In genomic region chr12:31324116-31324844, GRCh38 we compare ENCODE assay signal across 8 cellular contexts. TPM values are rescaled to one million over a fixed set of nuclear protein-coding genes. Genes with fewer than 3 reads are reported as not detected.
A peak's percentile ranks its signal among the peaks of the same experiment; 100 is the strongest.
DNase-seq lines count a peak whose midpoint lies in the region; ATAC-seq and TF ChIP-seq lines count a peak whose summit lies in the region.

No MANE protein-coding gene starts in this region.

- ATAC-seq in HCT116 (peak; percentile 57), HG03469 (IDR thresholded peaks at IDR 0.05; ENCODE audit: unreplicated experiment) (no peak)

- CTCF ChIA-PET in HCT116 (lab: Charles Lee) = no interaction called here

- peak overlapping the region; percentile 97 for H3K9ac ChIP-seq in HCT116 (ENCODE audit: low read length)

- no peak for TF ChIP-seq RAD21 in HCT116 (IDR thresholded peaks at IDR 0.05; ENCODE audit: low read depth)

- no peaks in the 10 kb centered on the region for H3K9me3 ChIP-seq in HCT116 (ENCODE audit: control insufficient read depth in 1 of 2, insufficient read depth in 1 of 2, low read depth in 1 of 2, low read length in 2 of 2)

- no peaks in the 10 kb centered on the region for H3K9me2 ChIP-seq in HCT116 (ENCODE audit: insufficient read depth)

- peak overlapping the region; percentile 87 for H3K27ac ChIP-seq in HCT116 (ENCODE audit: low read depth, low read length)
- no peak overlapping the region for H3K27ac ChIP-seq in caudate nucleus (ENCODE audit: low read depth, low read length)

- intact Hi-C loops in HCT116 (cut with micrococcal nuclease) = no loop called here

- DNase-seq in HCT116 (ENCODE audit: low read depth, low spot score) (peak; percentile 63), NCI-H1105 (lab: John Stamatoyannopoulos, UW) (peak; percentile 62), caudate nucleus (lab: John Stamatoyannopoulos, UW) (peak in 38 of 61 donors; percentile 7 to 74 (median 40)), kidney epithelial cell (ENCODE audit: low read depth) (no peak)
- peak; percentile 46 to 49 for DNase-seq in stimulated activated CD4-positive, alpha-beta T cell treated with anti-CD3 and anti-CD28 coated beads, Interleukin-15, amount 100 ng/mL, for 48 hours (ENCODE audit: low read depth in 2 of 2)

- peaks cover 67% of the 10 kb centered on the region for H3K79me2 ChIP-seq in HCT116 (ENCODE audit: insufficient read depth, low read length)

- no peak overlapping the region for H2AFZ ChIP-seq in HCT116 (ENCODE audit: low read depth, low read length, poor library complexity, severe bottlenecking)

- RAD21 ChIA-PET in HCT116 (lab: Charles Lee; ENCODE audit: low non-redundant PET in 1 of 2, low total read pairs in 2 of 2, uncharacterized antibody in 2 of 2, unreplicated experiment in 2 of 2) = interaction anchor here in 1 of 2 experiments (0.7 kb wide), 1 partner anchor 60 kb away, joined by 4 read pairs; no protein-coding TSS in a partner anchor

- H3K27me3 ChIP-seq in HCT116 (ENCODE audit: insufficient read depth, low read length) = no peaks in the 10 kb centered on the region
- H3K27me3 ChIP-seq in kidney epithelial cell (ENCODE audit: control insufficient read depth, insufficient read depth, low read length) = no peaks in the 10 kb centered on the region

- H3K36me3 ChIP-seq in HCT116 (ENCODE audit: control insufficient read depth in 1 of 2, insufficient read depth in 2 of 2, low read length in 2 of 2) (no peaks in the 10 kb centered on the region), kidney epithelial cell (ENCODE audit: control insufficient read depth, insufficient read depth, low read length) (no peaks in the 10 kb centered on the region)

- TF ChIP-seq CTCF in HCT116 (IDR thresholded peaks at IDR 0.05 in 2 of 3, conservative IDR thresholded peaks at IDR 0.05 in 1 of 3; ENCODE audit: borderline replicate concordance in 1 of 3, insufficient read depth in 1 of 3, low read depth in 2 of 3, low read length in 2 of 3) (peak in 1 of 3 experiments; percentile 2; a peak in 1 of 6 replicates), WI38 (IDR thresholded peaks at IDR 0.05; ENCODE audit: low read depth, low read length) (no peak), kidney epithelial cell (IDR thresholded peaks at IDR 0.05; ENCODE audit: insufficient read depth, low read length, poor library complexity, severe bottlenecking) (no peak)

- peak overlapping the region; percentile 84 for H3K4me3 ChIP-seq in GM08714 (ENCODE audit: low read length)
- peak overlapping the region; percentile 91 to 92 for H3K4me3 ChIP-seq in HCT116 (replicated peaks in 1 of 2; ENCODE audit: low read depth in 1 of 2, low read length in 2 of 2)
- peak overlapping the region; percentile 62 for H3K4me3 ChIP-seq in WI38 (ENCODE audit: low read depth, low read length)
- peak overlapping the region; percentile 82 for H3K4me3 ChIP-seq in kidney epithelial cell (ENCODE audit: low read depth, low read length)

- POLR2A ChIA-PET in HCT116 (lab: Charles Lee) = no interaction called here

- H3K4me2 ChIP-seq in HCT116 (ENCODE audit: low read length) = peak overlapping the region; percentile 93

- no peak for TF ChIP-seq POLR2A in HCT116 (IDR thresholded peaks at IDR 0.05; ENCODE audit: borderline replicate concordance, extremely low read depth, insufficient read depth, insufficient read length)

- H4K20me1 ChIP-seq in HCT116 (ENCODE audit: insufficient read depth) = peaks cover 32% of the 10 kb centered on the region; the same call in 1 of the 2 replicates

- no TSS peak for BruUV-seq in HCT116 (replicated peaks; lab: Mats Ljungman, UMichigan)

- peaks cover 18 to 50% of the 10 kb centered on the region in 2 experiments for H3K4me1 ChIP-seq in HCT116 (ENCODE audit: control insufficient read depth in 1 of 2, insufficient read depth in 2 of 2, low read length in 2 of 2)

TF ChIP-seq in HCT116, 20 proteins besides CTCF, POLR2A, EP300 and RAD21:
- TF ChIP-seq SP1 (IDR thresholded peaks at IDR 0.05; ENCODE audit: low read depth) = no peak
- peak; percentile 61 for TF ChIP-seq ZFX (IDR thresholded peaks at IDR 0.05)
- TF ChIP-seq TCF7L2 (IDR thresholded peaks at IDR 0.05; ENCODE audit: borderline replicate concordance, extremely low read depth, insufficient read depth, insufficient read length) = peak; percentile 95
- peak; percentile 56; the same call in 1 of the 2 replicates for TF ChIP-seq SIN3A (IDR thresholded peaks at IDR 0.05; ENCODE audit: low read depth)
- no peak for TF ChIP-seq ELF1 (IDR thresholded peaks at IDR 0.05; ENCODE audit: borderline replicate concordance, low read depth)
- peak; percentile 73 for TF ChIP-seq MAX (IDR thresholded peaks at IDR 0.05)
TF ChIP-seq in HCT116: peak in this region for 4.

RNA-seq across cellular contexts. Expression of gene SINHCAF, which starts 1.7 kb away (rescaled TPM):
- total RNA-seq in HCT116 (2021; ENCODE audit: unreplicated experiment) = 179 TPM
- polyA plus RNA-seq in HCT116 (2012) = 46.1 and 56.8 TPM in 2 replicates
- 149 and 217 TPM in 2 replicates for total RNA-seq in kidney epithelial cell
